38 cellular contexts compared by ENCODE assay signal in genomic region chr7:134535919-134536299, GRCh38. TPM values are rescaled to one million over a fixed set of nuclear protein-coding genes. Genes with fewer than 3 reads are reported as not detected.
"Had no signal": no experiment of that assay in that cellular context is flagged by ENCODE, and none has a peak within 500 bp of the region (broad histone marks: within the 10 kb centered on the region; RNA-seq: fewer than 3 reads in every experiment).

No MANE protein-coding gene starts in this region.

- H3K4me3 ChIP-seq: adrenal gland, body of pancreas, esophagus muscularis mucosa, gastroesophageal sphincter had no signal

- H3K36me3 ChIP-seq: adrenal gland, esophagus muscularis mucosa, gastroesophageal sphincter had no signal

- H3K9me3 Mint-ChIP-seq: activated CD4-positive, alpha-beta memory T cell treated with anti-CD3 and anti-CD28 coated beads for 36 hours; activated CD4-positive, alpha-beta T cell treated with anti-CD3 and anti-CD28 coated beads, Interleukin-2, amount 10 ng/mL, durations not matched to agents 24 days and 14 days; activated naive CD4-positive, alpha-beta T cell treated with anti-CD3 and anti-CD28 coated beads for 36 hours; activated naive CD4-positive, alpha-beta T cell treated with anti-CD3 and anti-CD28 coated beads, Interleukin-2, amount 50 U/mL, for 24 hours; activated naive CD8-positive, alpha-beta T cell treated with anti-CD3 and anti-CD28 coated beads for 36 hours; activated naive CD8-positive, alpha-beta T cell treated with anti-CD3 and anti-CD28 coated beads, Interleukin-2, amount 50 U/mL, for 24 hours; activated T-helper 1 cell treated with anti-CD3 and anti-CD28 coated beads, Interleukin-12 subunit alpha, Interleukin-12 subunit beta, Interleukin-2, Interleukin-4 antibody, amounts not matched to agents 30 ng/mL and 10 ng/mL and 1 ng/mL, durations not matched to agents 14 hours and 24 hours and 36 hours; activated T-helper 2 cell treated with anti-CD3 and anti-CD28 coated beads, Interferon-gamma antibody, Interleukin-2, Interleukin-4, amounts not matched to agents 10 μg/mL and 5 μg/mL and 100 μg/mL, durations not matched to agents 14 hours and 24 hours and 36 hours; T-helper 2 cell treated with Interferon-gamma antibody and Interleukin-4, amounts not matched to agents 5 μg/mL and 100 μg/mL, for 36 hours had no signal

- H3K27me3 Mint-ChIP-seq: activated CD4-positive, alpha-beta memory T cell treated with anti-CD3 and anti-CD28 coated beads for 36 hours; activated naive CD4-positive, alpha-beta T cell treated with anti-CD3 and anti-CD28 coated beads, Interleukin-2, amount 50 U/mL, for 24 hours had no signal

- H3K27ac ChIP-seq: adrenal gland, body of pancreas, esophagus muscularis mucosa, foreskin keratinocyte, gastroesophageal sphincter had no signal

- H3K9me3 ChIP-seq: adrenal gland, body of pancreas, esophagus muscularis mucosa, gastroesophageal sphincter had no signal

- ATAC-seq: activated CD4-positive, alpha-beta T cell treated with anti-CD3 and anti-CD28 coated beads for 36 hours; activated CD8-positive, alpha-beta memory T cell treated with anti-CD3 and anti-CD28 coated beads, Interleukin-2, amount 10 ng/mL, durations not matched to agents 7 days and 5 days; activated CD8-positive, alpha-beta T cell treated with anti-CD3 and anti-CD28 coated beads, Interleukin-2, amount 10 ng/mL, durations not matched to agents 7 days and 5 days; activated naive CD8-positive, alpha-beta T cell treated with anti-CD3 and anti-CD28 coated beads, Interleukin-2, amount 50 U/mL, for 24 hours; body of pancreas; foreskin keratinocyte; gastroesophageal sphincter; T-helper 17 cell had no signal

- H3K36me3 Mint-ChIP-seq: activated CD4-positive, alpha-beta memory T cell treated with anti-CD3 and anti-CD28 coated beads for 36 hours; activated CD8-positive, alpha-beta memory T cell treated with anti-CD3 and anti-CD28 coated beads, Interleukin-2, amount 10 ng/mL, durations not matched to agents 7 days and 5 days; activated naive CD4-positive, alpha-beta T cell treated with anti-CD3 and anti-CD28 coated beads, Interleukin-2, amount 50 U/mL, for 24 hours; activated naive CD8-positive, alpha-beta T cell treated with anti-CD3 and anti-CD28 coated beads for 36 hours had no signal

- H3K4me1 Mint-ChIP-seq: activated CD4-positive, alpha-beta T cell treated with anti-CD3 and anti-CD28 coated beads for 36 hours; activated CD4-positive, alpha-beta T cell treated with anti-CD3 and anti-CD28 coated beads, Interleukin-2, amount 10 ng/mL, durations not matched to agents 24 days and 14 days; activated CD8-positive, alpha-beta memory T cell treated with anti-CD3 and anti-CD28 coated beads, Interleukin-2, amount 10 ng/mL, durations not matched to agents 7 days and 5 days; activated naive CD4-positive, alpha-beta T cell treated with anti-CD3 and anti-CD28 coated beads, Interleukin-2, amount 50 U/mL, for 24 hours; activated naive CD8-positive, alpha-beta T cell treated with anti-CD3 and anti-CD28 coated beads for 36 hours; activated naive CD8-positive, alpha-beta T cell treated with anti-CD3 and anti-CD28 coated beads, Interleukin-2, amount 50 U/mL, for 24 hours; T-helper 17 cell had no signal

- H3K27me3 ChIP-seq: adrenal gland, body of pancreas, foreskin keratinocyte had no signal

- FAIRE-seq: colon had no signal

- H3K4me1 ChIP-seq: adrenal gland, esophagus muscularis mucosa had no signal

- H3K4me3 Mint-ChIP-seq: activated CD4-positive, alpha-beta memory T cell treated with anti-CD3 and anti-CD28 coated beads for 36 hours; activated CD4-positive, alpha-beta T cell treated with anti-CD3 and anti-CD28 coated beads for 36 hours; activated CD4-positive, alpha-beta T cell treated with anti-CD3 and anti-CD28 coated beads, Interleukin-2, amount 10 ng/mL, durations not matched to agents 24 days and 14 days; activated CD8-positive, alpha-beta memory T cell treated with anti-CD3 and anti-CD28 coated beads, Interleukin-2, amount 10 ng/mL, durations not matched to agents 7 days and 5 days; activated CD8-positive, alpha-beta T cell treated with anti-CD3 and anti-CD28 coated beads, Interleukin-2, amount 10 ng/mL, durations not matched to agents 7 days and 5 days; activated naive CD4-positive, alpha-beta T cell treated with anti-CD3 and anti-CD28 coated beads for 36 hours; activated naive CD4-positive, alpha-beta T cell treated with anti-CD3 and anti-CD28 coated beads, Interleukin-2, amount 50 U/mL, for 24 hours; activated naive CD8-positive, alpha-beta T cell treated with anti-CD3 and anti-CD28 coated beads for 36 hours; activated naive CD8-positive, alpha-beta T cell treated with anti-CD3 and anti-CD28 coated beads, Interleukin-2, amount 50 U/mL, for 24 hours; activated T-helper 1 cell treated with anti-CD3 and anti-CD28 coated beads, Interleukin-12 subunit alpha, Interleukin-12 subunit beta, Interleukin-2, Interleukin-4 antibody, amounts not matched to agents 30 ng/mL and 10 ng/mL and 1 ng/mL, durations not matched to agents 14 hours and 24 hours and 36 hours; T-helper 17 cell; T-helper 2 cell treated with Interferon-gamma antibody and Interleukin-4, amounts not matched to agents 5 μg/mL and 100 μg/mL, for 36 hours had no signal

- H3K27ac Mint-ChIP-seq: activated CD4-positive, alpha-beta memory T cell treated with anti-CD3 and anti-CD28 coated beads for 36 hours; activated CD4-positive, alpha-beta T cell treated with anti-CD3 and anti-CD28 coated beads for 36 hours; activated CD4-positive, alpha-beta T cell treated with anti-CD3 and anti-CD28 coated beads, Interleukin-2, amount 10 ng/mL, durations not matched to agents 24 days and 14 days; activated CD8-positive, alpha-beta memory T cell treated with anti-CD3 and anti-CD28 coated beads, Interleukin-2, amount 10 ng/mL, durations not matched to agents 7 days and 5 days; activated CD8-positive, alpha-beta T cell treated with anti-CD3 and anti-CD28 coated beads, Interleukin-2, amount 10 ng/mL, durations not matched to agents 7 days and 5 days; activated naive CD4-positive, alpha-beta T cell treated with anti-CD3 and anti-CD28 coated beads for 36 hours; activated naive CD4-positive, alpha-beta T cell treated with anti-CD3 and anti-CD28 coated beads, Interleukin-2, amount 50 U/mL, for 24 hours; activated naive CD8-positive, alpha-beta T cell treated with anti-CD3 and anti-CD28 coated beads for 36 hours; activated naive CD8-positive, alpha-beta T cell treated with anti-CD3 and anti-CD28 coated beads, Interleukin-2, amount 50 U/mL, for 24 hours; activated T-helper 1 cell treated with anti-CD3 and anti-CD28 coated beads, Interleukin-12 subunit alpha, Interleukin-12 subunit beta, Interleukin-2, Interleukin-4 antibody, amounts not matched to agents 30 ng/mL and 10 ng/mL and 1 ng/mL, durations not matched to agents 14 hours and 24 hours and 36 hours; activated T-helper 2 cell treated with anti-CD3 and anti-CD28 coated beads, Interferon-gamma antibody, Interleukin-2, Interleukin-4, amounts not matched to agents 10 μg/mL and 5 μg/mL and 100 μg/mL, durations not matched to agents 14 hours and 24 hours and 36 hours; T-helper 17 cell; T-helper 2 cell treated with Interferon-gamma antibody and Interleukin-4, amounts not matched to agents 5 μg/mL and 100 μg/mL, for 36 hours had no signal

- DNase-seq: activated CD4-positive, alpha-beta memory T cell treated with anti-CD3 and anti-CD28 coated beads for 36 hours; activated CD4-positive, alpha-beta T cell treated with anti-CD3 and anti-CD28 coated beads for 36 hours; activated CD4-positive, alpha-beta T cell treated with anti-CD3 and anti-CD28 coated beads, Interleukin-2, amount 10 ng/mL, durations not matched to agents 24 days and 14 days; activated CD4-positive, CD25-positive, alpha-beta regulatory T cell; activated CD4-positive, CD25-positive, alpha-beta regulatory T cell treated with anti-CD3 and anti-CD28 coated beads, Interleukin-2, amount 50 U/mL, for 72 hours; activated CD8-positive, alpha-beta memory T cell treated with anti-CD3 and anti-CD28 coated beads, Interleukin-2, amount 10 ng/mL, durations not matched to agents 7 days and 5 days; activated CD8-positive, alpha-beta memory T cell treated with anti-CD3 and anti-CD28 coated beads, Interleukin-2, amount 50 U/mL, for 4 hours; activated CD8-positive, alpha-beta T cell treated with anti-CD3 and anti-CD28 coated beads, Interleukin-2, amount 10 ng/mL, durations not matched to agents 7 days and 5 days; activated effector memory CD4-positive, alpha-beta T cell treated with anti-CD3 and anti-CD28 coated beads, Interleukin-2, amount 50 U/mL, for 16 hours; activated naive CD4-positive, alpha-beta T cell treated with anti-CD3 and anti-CD28 coated beads for 36 hours; activated naive CD8-positive, alpha-beta T cell treated with anti-CD3 and anti-CD28 coated beads for 36 hours; activated naive CD8-positive, alpha-beta T cell treated with anti-CD3 and anti-CD28 coated beads, Interleukin-2, amount 50 U/mL, for 24 hours; activated T-cell treated with anti-CD3 and anti-CD28 coated beads, Interleukin-2, amount 50 U/mL, for 1 hour; activated T-cell treated with anti-CD3 and anti-CD28 coated beads, Interleukin-2, amount 50 U/mL, for 48 hours; adrenal gland; amygdala; aorta; body of pancreas; caudate nucleus; cortex of kidney; effector memory CD4-positive, alpha-beta T cell; erythroblast; foreskin keratinocyte; SW 1271; T-helper 1 cell; T-helper 17 cell; T1000 had no signal

RNA-seq across cellular contexts. Expression of gene AKR1B10, which starts 8.5 kb away (rescaled TPM):
- total RNA-seq: activated CD4-positive, alpha-beta memory T cell treated with anti-CD3 and anti-CD28 coated beads for 36 hours; activated CD4-positive, alpha-beta T cell treated with anti-CD3 and anti-CD28 coated beads for 36 hours; activated CD4-positive, alpha-beta T cell treated with anti-CD3 and anti-CD28 coated beads, Interleukin-2, amount 10 ng/mL, durations not matched to agents 24 days and 14 days; activated CD8-positive, alpha-beta memory T cell treated with anti-CD3 and anti-CD28 coated beads for 36 hours; activated CD8-positive, alpha-beta memory T cell treated with anti-CD3 and anti-CD28 coated beads, Interleukin-2, amount 10 ng/mL, durations not matched to agents 7 days and 5 days; activated CD8-positive, alpha-beta T cell treated with anti-CD3 and anti-CD28 coated beads, Interleukin-2, amount 10 ng/mL, durations not matched to agents 7 days and 5 days; activated naive CD4-positive, alpha-beta T cell treated with anti-CD3 and anti-CD28 coated beads for 36 hours; activated naive CD8-positive, alpha-beta T cell treated with anti-CD3 and anti-CD28 coated beads for 36 hours; activated T-helper 1 cell treated with anti-CD3 and anti-CD28 coated beads, Interleukin-12 subunit alpha, Interleukin-12 subunit beta, Interleukin-2, Interleukin-4 antibody, amounts not matched to agents 30 ng/mL and 10 ng/mL and 1 ng/mL, durations not matched to agents 14 hours and 24 hours and 36 hours; activated T-helper 2 cell treated with anti-CD3 and anti-CD28 coated beads, Interferon-gamma antibody, Interleukin-2, Interleukin-4, amounts not matched to agents 10 μg/mL and 5 μg/mL and 100 μg/mL, durations not matched to agents 14 hours and 24 hours and 36 hours; chondrocyte; glomerular endothelial cell; T-helper 17 cell had no signal

RNA-seq across cellular contexts. Expression of gene AKR1B15, which starts 13.0 kb away (rescaled TPM):
- total RNA-seq: activated CD4-positive, alpha-beta memory T cell treated with anti-CD3 and anti-CD28 coated beads for 36 hours; activated CD4-positive, alpha-beta T cell treated with anti-CD3 and anti-CD28 coated beads for 36 hours; activated CD4-positive, alpha-beta T cell treated with anti-CD3 and anti-CD28 coated beads, Interleukin-2, amount 10 ng/mL, durations not matched to agents 24 days and 14 days; activated CD8-positive, alpha-beta memory T cell treated with anti-CD3 and anti-CD28 coated beads for 36 hours; activated CD8-positive, alpha-beta memory T cell treated with anti-CD3 and anti-CD28 coated beads, Interleukin-2, amount 10 ng/mL, durations not matched to agents 7 days and 5 days; activated CD8-positive, alpha-beta T cell treated with anti-CD3 and anti-CD28 coated beads, Interleukin-2, amount 10 ng/mL, durations not matched to agents 7 days and 5 days; activated naive CD4-positive, alpha-beta T cell treated with anti-CD3 and anti-CD28 coated beads for 36 hours; activated naive CD8-positive, alpha-beta T cell treated with anti-CD3 and anti-CD28 coated beads for 36 hours; activated T-helper 1 cell treated with anti-CD3 and anti-CD28 coated beads, Interleukin-12 subunit alpha, Interleukin-12 subunit beta, Interleukin-2, Interleukin-4 antibody, amounts not matched to agents 30 ng/mL and 10 ng/mL and 1 ng/mL, durations not matched to agents 14 hours and 24 hours and 36 hours; activated T-helper 2 cell treated with anti-CD3 and anti-CD28 coated beads, Interferon-gamma antibody, Interleukin-2, Interleukin-4, amounts not matched to agents 10 μg/mL and 5 μg/mL and 100 μg/mL, durations not matched to agents 14 hours and 24 hours and 36 hours; chondrocyte; dermis microvascular lymphatic vessel endothelial cell; foreskin keratinocyte; glomerular endothelial cell; T-helper 17 cell had no signal
- polyA plus RNA-seq: aorta, foreskin keratinocyte had no signal
